In the genomic region with DNA sequence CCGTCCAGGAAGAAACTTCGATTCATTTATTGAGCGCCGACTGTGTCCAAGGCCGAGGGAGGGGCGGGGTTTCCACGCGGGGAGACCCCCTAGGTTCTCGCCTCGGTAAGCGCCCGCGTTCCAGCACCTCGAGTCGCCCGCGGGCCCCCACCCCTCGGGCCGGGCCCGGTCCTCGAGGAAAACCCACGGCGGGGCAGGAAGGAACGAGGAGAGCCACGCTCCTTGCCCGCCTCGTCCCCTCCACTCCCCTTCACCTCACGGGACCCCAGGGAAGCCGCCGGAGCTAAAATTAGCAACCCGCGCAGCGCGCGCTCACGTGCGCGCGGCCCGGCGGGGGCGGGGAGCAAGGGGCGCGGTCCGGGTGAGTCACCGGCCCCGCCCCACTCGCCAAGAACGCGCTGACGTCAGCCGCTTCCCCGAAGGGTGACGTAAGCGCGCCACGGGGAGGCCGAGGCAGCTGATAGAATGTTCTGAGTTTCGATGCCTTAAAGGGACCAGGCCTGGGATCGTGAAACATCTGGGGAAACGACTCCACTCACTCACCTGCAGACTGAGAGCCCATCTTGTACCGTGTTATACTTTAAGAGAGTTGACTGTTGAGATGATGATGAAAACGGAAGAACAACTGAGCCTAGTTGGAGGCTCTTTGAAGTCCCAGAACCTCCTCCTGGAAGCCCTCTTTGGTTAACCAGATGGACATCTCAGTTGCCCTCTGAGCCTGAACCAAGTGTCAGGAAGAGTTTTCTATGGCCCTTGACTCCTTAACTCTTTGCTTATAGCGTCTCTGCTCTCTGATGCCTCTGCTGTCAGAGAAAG, we compare ENCODE assay signal across 8 cellular contexts. TPM values are rescaled to one million over a fixed set of nuclear protein-coding genes. Genes with fewer than 3 reads are reported as not detected.
DNase-seq lines count a peak whose midpoint lies in the region; ATAC-seq and TF ChIP-seq lines count a peak whose summit lies in the region.

No MANE protein-coding gene starts in this region.

- H3K4me1 ChIP-seq in esophagus squamous epithelium, result peaks cover 6 to 27% (median 7%) of the 10 kb centered on the region in 3 donors
- H3K4me1 ChIP-seq in muscle layer of duodenum (ENCODE audit: control insufficient read depth in 1 of 2, insufficient read depth in 2 of 2, low read length in 2 of 2), result no peaks in the 10 kb centered on the region

- 32 to 54% methylated on average over 2 to 3 of the region's 64 CpGs for WGBS in esophagus squamous epithelium, 2 donors

- intact Hi-C loops in esophagus squamous epithelium (cut with DNase I), result no loop called here

- H3K4me3 Mint-ChIP-seq in activated T-cell treated with anti-CD3 and anti-CD28 coated beads, Interleukin-2, amount 50 U/mL, for 72 hours, result peak overlapping the region; percentile 71 to 84

- H3K9me3 Mint-ChIP-seq in activated T-cell treated with anti-CD3 and anti-CD28 coated beads, Interleukin-2, amount 50 U/mL, for 72 hours, result peaks cover 1 to 3% of the 10 kb centered on the region in 2 donors

- peak overlapping the region; percentile 93 to 96 (median 94) for H3K27ac ChIP-seq in esophagus squamous epithelium
- H3K27ac ChIP-seq in muscle layer of duodenum (ENCODE audit: low read length), result peak overlapping the region; percentile 89

- H3K36me3 ChIP-seq in esophagus squamous epithelium, result no peaks in the 10 kb centered on the region
- no peaks in the 10 kb centered on the region for H3K36me3 ChIP-seq in muscle layer of duodenum (ENCODE audit: control insufficient read depth in 1 of 2, insufficient read depth in 2 of 2, low read length in 2 of 2)

- TF ChIP-seq CTCF in esophagus squamous epithelium (IDR thresholded peaks at IDR 0.05), result no peak

- peaks cover 0 to 6% (median 0%) of the 10 kb centered on the region in 3 donors for H3K9me3 ChIP-seq in esophagus squamous epithelium
- no peaks in the 10 kb centered on the region for H3K9me3 ChIP-seq in muscle layer of duodenum (ENCODE audit: control insufficient read depth in 1 of 2, low read length in 2 of 2)

- peak; percentile 62; the same call in 1 of the 2 replicates for TF ChIP-seq EP300 in Ishikawa (IDR thresholded peaks at IDR 0.05; ENCODE audit: borderline replicate concordance)

- peak in 3 of 4 donors; percentile 54 to 93 (median 59) for TF ChIP-seq POLR2A in esophagus squamous epithelium (IDR thresholded peaks at IDR 0.05)

- peaks cover 24% of the 10 kb centered on the region for H3K27me3 Mint-ChIP-seq in activated T-cell treated with anti-CD3 and anti-CD28 coated beads, Interleukin-2, amount 50 U/mL, for 72 hours (ENCODE audit: low read depth)

- H3K4me3 ChIP-seq in esophagus squamous epithelium, result peak overlapping the region; percentile 57 to 88 (median 76)
- peak overlapping the region; percentile 34 to 64 for H3K4me3 ChIP-seq in muscle layer of duodenum (ENCODE audit: low read depth in 1 of 2, low read length in 2 of 2)

- H3K4me1 Mint-ChIP-seq in activated T-cell treated with anti-CD3 and anti-CD28 coated beads, Interleukin-2, amount 50 U/mL, for 72 hours (ENCODE audit: low read depth), result peaks cover 11% of the 10 kb centered on the region

- peak; percentile 83 for ATAC-seq in GM21717 (IDR thresholded peaks at IDR 0.05; ENCODE audit: unreplicated experiment)
- peak; percentile 94 to 96 for ATAC-seq in activated T-cell treated with anti-CD3 and anti-CD28 coated beads, Interleukin-2, amount 50 U/mL, for 72 hours (replicated peaks in 1 of 2)

- H3K27me3 ChIP-seq in esophagus squamous epithelium, result no peaks in the 10 kb centered on the region
- no peaks in the 10 kb centered on the region for H3K27me3 ChIP-seq in muscle layer of duodenum (ENCODE audit: low read depth, low read length)

- H3K27ac Mint-ChIP-seq in activated T-cell treated with anti-CD3 and anti-CD28 coated beads, Interleukin-2, amount 50 U/mL, for 72 hours, result peak overlapping the region; percentile 78

- H3K36me3 Mint-ChIP-seq in activated T-cell treated with anti-CD3 and anti-CD28 coated beads, Interleukin-2, amount 50 U/mL, for 72 hours (ENCODE audit: insufficient read depth in 2 of 2), result peaks cover 4 to 5% of the 10 kb centered on the region in 2 donors

- DNase-seq in DMS79 (lab: John Stamatoyannopoulos, UW), result peak; percentile 74
- peak; percentile 90 to 93 for DNase-seq in activated T-cell treated with anti-CD3 and anti-CD28 coated beads, Interleukin-2, amount 50 U/mL, for 72 hours
- peak; percentile 59 for DNase-seq in esophagus squamous epithelium (lab: John Stamatoyannopoulos, UW)
- DNase-seq in stimulated activated CD8-positive, alpha-beta memory T cell treated with anti-CD3 and anti-CD28 coated beads, Interleukin-7, amount 100 ng/mL, for 24 hours (ENCODE audit: low read depth), result peak; percentile 65

- no peak for TF ChIP-seq RAD21 in Ishikawa (IDR thresholded peaks at IDR 0.05; ENCODE audit: low read depth)

TF ChIP-seq in Ishikawa, 13 proteins besides CTCF, POLR2A, EP300 and RAD21 (continues in another document):
- TF ChIP-seq, protein P1, sequence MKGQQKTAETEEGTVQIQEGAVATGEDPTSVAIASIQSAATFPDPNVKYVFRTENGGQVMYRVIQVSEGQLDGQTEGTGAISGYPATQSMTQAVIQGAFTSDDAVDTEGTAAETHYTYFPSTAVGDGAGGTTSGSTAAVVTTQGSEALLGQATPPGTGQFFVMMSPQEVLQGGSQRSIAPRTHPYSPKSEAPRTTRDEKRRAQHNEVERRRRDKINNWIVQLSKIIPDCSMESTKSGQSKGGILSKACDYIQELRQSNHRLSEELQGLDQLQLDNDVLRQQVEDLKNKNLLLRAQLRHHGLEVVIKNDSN (IDR thresholded peaks at IDR 0.05), result peak; percentile 70
- peak; percentile 84 for TF ChIP-seq ZBTB7A (IDR thresholded peaks at IDR 0.05; ENCODE audit: low read depth)
- TF ChIP-seq CEBPB (IDR thresholded peaks at IDR 0.05), result 0 out of 2 replicates have a peak, but pooled peaks have one; percentile 38
- peak; percentile 75; the same call in 1 of the 2 replicates for TF ChIP-seq TEAD4 (IDR thresholded peaks at IDR 0.05)
- peak; percentile 88 for TF ChIP-seq CREB1 (IDR thresholded peaks at IDR 0.05; ENCODE audit: low read depth)

TF ChIP-seq in PFSK-1, 5 proteins besides CTCF, POLR2A, EP300 and RAD21:
- no peak for TF ChIP-seq TAF1 (IDR thresholded peaks at IDR 0.05; ENCODE audit: borderline replicate concordance, insufficient read depth, low read length)
- TF ChIP-seq SIN3A (IDR thresholded peaks at IDR 0.05; ENCODE audit: borderline replicate concordance, insufficient read depth, low read length), result no peak; the same call in 1 of the 2 replicates
- TF ChIP-seq REST (IDR thresholded peaks at IDR 0.05; ENCODE audit: insufficient read depth in 1 of 2, low read depth in 2 of 2, low read length in 2 of 2), result no peak
- peak; percentile 94 for TF ChIP-seq FOXP2 (optimal IDR thresholded peaks at IDR 0.05; ENCODE audit: borderline replicate concordance, extremely low read depth, extremely low read length, insufficient read depth)
- no peak for TF ChIP-seq POLR2AphosphoS5 (IDR thresholded peaks at IDR 0.05; ENCODE audit: low read depth, low read length)

RNA-seq across cellular contexts. Expression of gene ATF3, which starts 49.7 kb away (rescaled TPM):
- polyA plus RNA-seq in PFSK-1 (2012; ENCODE audit: insufficient read length, low read depth), result 155 TPM
- total RNA-seq in activated T-cell treated with anti-CD3 and anti-CD28 coated beads, Interleukin-2, amount 50 U/mL, for 72 hours, result 100 to 1,000 TPM in 1 of 2 donors, 10 to 100 TPM in 1; 96.3 to 107 TPM
- 1 to 10 TPM; 2.1 to 6.5 (median 3.0) TPM for total RNA-seq in esophagus squamous epithelium

Comparison
In these comparisons a context has a peak if more than half of its experiments do, and no peak if none do; other contexts are left out.
1. Peak in every context shown above with its lines: DNase-seq, ATAC-seq, H3K4me3 ChIP-seq and H3K27ac ChIP-seq.
2. RNA of gene ATF3, which starts 49.7 kb away (total RNA-seq): 96.3 to 107 TPM in activated T-cell treated with anti-CD3 and anti-CD28 coated beads, Interleukin-2, amount 50 U/mL, for 72 hours; 2.1 to 6.5 TPM in esophagus squamous epithelium; every median in the first group is over 10 times any median in the second.